ENCODE assay signal across 8 cellular contexts in the genomic region with DNA sequence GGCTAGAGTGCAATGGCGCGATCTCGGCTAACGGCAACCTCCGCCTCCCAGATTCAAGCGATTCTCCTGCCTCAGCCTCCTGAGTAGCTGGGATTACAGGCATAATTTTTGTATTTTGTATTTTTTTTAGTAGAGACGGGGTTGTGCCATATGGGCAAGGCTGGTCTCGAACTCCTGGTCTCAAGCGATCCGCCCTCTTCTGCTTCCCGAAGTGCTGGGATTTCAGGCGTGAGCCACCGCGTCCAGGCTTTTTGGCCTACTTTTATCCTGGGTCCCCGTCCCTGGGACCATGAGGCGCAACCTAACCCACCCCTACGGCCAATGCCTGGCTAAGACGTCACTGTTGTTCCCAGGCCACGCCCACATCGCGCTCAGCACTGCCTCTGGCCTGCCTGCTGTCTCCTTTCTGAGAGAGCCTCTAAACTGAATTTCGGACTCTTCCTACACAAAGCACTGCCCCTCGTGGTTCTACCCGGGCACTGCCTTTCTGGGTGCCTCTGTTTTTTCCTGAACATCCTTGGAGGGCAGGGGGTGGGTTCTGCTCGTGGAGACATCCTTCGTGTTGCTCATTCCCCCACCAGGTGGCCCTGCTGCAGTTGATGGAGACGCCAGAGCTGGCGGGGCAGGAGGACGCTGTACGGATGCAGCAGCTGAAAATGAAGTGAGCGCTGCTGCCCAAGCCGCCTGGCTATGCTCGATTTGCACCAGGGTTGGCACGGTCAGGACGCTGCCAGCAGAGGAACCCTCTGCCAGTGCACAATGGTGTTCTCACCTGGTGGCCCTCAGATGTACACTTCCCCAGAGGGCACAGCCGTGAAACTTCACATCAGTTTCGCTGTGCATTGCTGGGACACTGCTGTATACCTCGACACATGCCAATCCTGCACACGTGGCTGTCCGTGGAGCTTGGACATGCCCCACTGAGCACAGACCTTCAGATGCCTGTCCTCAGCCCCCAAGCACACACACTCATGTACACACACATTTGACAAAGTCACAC.
A peak's percentile ranks its signal among the peaks of the same experiment; 100 is the strongest.
DNase-seq lines count a peak whose midpoint lies in the region; ATAC-seq and TF ChIP-seq lines count a peak whose summit lies in the region.

No MANE protein-coding gene starts in this region.

- no peaks in the 10 kb centered on the region for H3K9me2 ChIP-seq in MM.1S (replicated peaks; ENCODE audit: insufficient read depth, low read length)

- H3K36me3 Mint-ChIP-seq in effector memory CD8-positive, alpha-beta T cell (ENCODE audit: insufficient read depth): peaks cover 35% of the 10 kb centered on the region
- H3K36me3 Mint-ChIP-seq in nephron (ENCODE audit: low read depth): no peaks in the 10 kb centered on the region

- H3K4me2 ChIP-seq in MM.1S (ENCODE audit: low read depth, low read length): no peak overlapping the region

- H3K9ac ChIP-seq in MM.1S (ENCODE audit: low read length): no peak overlapping the region

- no peaks in the 10 kb centered on the region for H4K20me1 ChIP-seq in MM.1S (ENCODE audit: insufficient read depth, low read length)

- H2AFZ ChIP-seq in MM.1S (ENCODE audit: low read length): no peak overlapping the region

- POLR2A ChIA-PET in RWPE1 (lab: Yijun Ruan, JAX; ENCODE audit: low non-redundant PET): interaction anchor here (0.7 kb wide), 1 partner anchor 286 kb away, joined by 5 read pairs; no protein-coding TSS in a partner anchor

- CTCF ChIA-PET in RWPE1 (lab: Yijun Ruan, JAX): interaction anchor here (0.6 to 3.2 kb wide), 6 partner anchors 22 to 189 kb away, joined by 3 to 8 read pairs (median 4); partner anchors contain the start of gene TMEM59L

- peaks cover 16% of the 10 kb centered on the region for H3K79me2 ChIP-seq in MM.1S (ENCODE audit: low read length)

- H3K27ac ChIP-seq in RWPE1 (peak overlapping the region; percentile 96), MM.1S (ENCODE audit: low read length) (no peak overlapping the region)

- peak overlapping the region; percentile 82 to 84 for H3K4me3 Mint-ChIP-seq in effector memory CD8-positive, alpha-beta T cell
- peak overlapping the region; percentile 87 to 91 (median 90) for H3K4me3 Mint-ChIP-seq in nephron

- H3K4me3 ChIP-seq in GM12865 (ENCODE audit: low read depth, low read length) (peak overlapping the region; percentile 75), MM.1S (ENCODE audit: low read length) (no peak overlapping the region)

- peak overlapping the region in 1 of 2 donors; percentile 95 for H3K27ac Mint-ChIP-seq in effector memory CD8-positive, alpha-beta T cell
- peak overlapping the region; percentile 83 to 95 (median 94) for H3K27ac Mint-ChIP-seq in nephron

- peaks cover 10% of the 10 kb centered on the region for H3K4me1 ChIP-seq in MM.1S (ENCODE audit: low read length)

- no peak for ATAC-seq in effector memory CD8-positive, alpha-beta T cell (replicated peaks)
- no peak for ATAC-seq in HG02973 (IDR thresholded peaks at IDR 0.05; ENCODE audit: unreplicated experiment)

- peak; percentile 87 for DNase-seq in 8988T
- DNase-seq in GM12865 (ENCODE audit: low read depth): peak; percentile 41
- peak; percentile 59 for DNase-seq in RWPE1 (ENCODE audit: low spot score)
- no peak for DNase-seq in effector memory CD8-positive, alpha-beta T cell
- DNase-seq in MM.1S: no peak
- DNase-seq in GDM1 (lab: John Stamatoyannopoulos, UW): no peak

- no peaks in the 10 kb centered on the region for H3K9me3 Mint-ChIP-seq in effector memory CD8-positive, alpha-beta T cell
- H3K9me3 Mint-ChIP-seq in nephron: no peaks in the 10 kb centered on the region

- 0 out of 2 replicates have a peak, but pooled peaks cover 7% of the 10 kb centered on the region for H3K36me3 ChIP-seq in MM.1S (replicated peaks; ENCODE audit: insufficient read depth, low read length)

- TF ChIP-seq CTCF in GM12865 (IDR thresholded peaks at IDR 0.05; ENCODE audit: insufficient read depth, low read depth, low read length, missing control alignments) (peak; percentile 16), RWPE1 (conservative IDR thresholded peaks at IDR 0.05; ENCODE audit: low read depth) (peak; percentile 81), nephron (IDR thresholded peaks at IDR 0.05; ENCODE audit: unreplicated experiment in 3 of 3) (peak; percentile 59 to 82 (median 74)), MM.1S (IDR thresholded peaks at IDR 0.05; ENCODE audit: low read length) (no peak)

- H3F3A ChIP-seq in MM.1S (ENCODE audit: insufficient read depth, low read length): peaks cover 20% of the 10 kb centered on the region

- H3K27me3 ChIP-seq in MM.1S (replicated peaks; ENCODE audit: insufficient read depth, low read length): peaks cover 6% of the 10 kb centered on the region; the same call in 1 of the 2 replicates

- H3K9me3 ChIP-seq in MM.1S (replicated peaks; ENCODE audit: insufficient read depth, low read length): no peaks in the 10 kb centered on the region

- peaks cover 17 to 31% of the 10 kb centered on the region in 2 donors for H3K4me1 Mint-ChIP-seq in effector memory CD8-positive, alpha-beta T cell (ENCODE audit: low read depth in 2 of 2)
- H3K4me1 Mint-ChIP-seq in nephron: peaks cover 33% of the 10 kb centered on the region

- H3K27me3 Mint-ChIP-seq in effector memory CD8-positive, alpha-beta T cell: no peaks in the 10 kb centered on the region
- peaks cover 16% of the 10 kb centered on the region for H3K27me3 Mint-ChIP-seq in nephron (ENCODE audit: low read depth)

Comparison
In these comparisons a context has a peak if more than half of its experiments do, and no peak if none do; other contexts are left out.
1. DNase-seq: peak in 8988T (single experiment), GM12865 (single experiment) and RWPE1 (single experiment); none in effector memory CD8-positive, alpha-beta T cell (0 of 3), MM.1S (single experiment) and GDM1 (single experiment).